ENCODE assay signal across 1 cellular context in the genomic region with DNA sequence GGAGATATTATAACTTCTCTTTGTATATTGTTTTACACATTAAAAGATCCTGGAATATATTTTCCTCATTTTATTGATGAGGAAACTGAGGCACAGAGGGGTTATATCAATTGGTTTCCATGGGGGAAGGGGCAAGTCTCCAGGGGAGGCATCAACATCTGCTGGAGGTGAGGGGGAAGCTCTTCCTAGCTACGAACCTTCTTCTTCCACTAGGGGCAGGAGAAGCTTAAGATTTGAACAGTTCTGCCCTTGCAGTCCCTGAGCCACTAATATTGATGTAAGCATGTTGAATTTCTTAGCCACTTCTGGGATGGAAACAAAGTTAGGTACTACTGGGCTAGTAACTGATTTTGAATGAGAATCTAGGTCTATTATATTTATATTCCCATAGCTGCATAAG.
TF ChIP-seq lines count a peak whose summit lies in the region.

No MANE protein-coding gene starts in this region.

TF ChIP-seq in SK-N-SH treated with all-trans-retinoic acid at 6 μM for 48 hours, 23 proteins besides CTCF, POLR2A, EP300 and RAD21 (continued from another document):
- TF ChIP-seq, protein P1, sequence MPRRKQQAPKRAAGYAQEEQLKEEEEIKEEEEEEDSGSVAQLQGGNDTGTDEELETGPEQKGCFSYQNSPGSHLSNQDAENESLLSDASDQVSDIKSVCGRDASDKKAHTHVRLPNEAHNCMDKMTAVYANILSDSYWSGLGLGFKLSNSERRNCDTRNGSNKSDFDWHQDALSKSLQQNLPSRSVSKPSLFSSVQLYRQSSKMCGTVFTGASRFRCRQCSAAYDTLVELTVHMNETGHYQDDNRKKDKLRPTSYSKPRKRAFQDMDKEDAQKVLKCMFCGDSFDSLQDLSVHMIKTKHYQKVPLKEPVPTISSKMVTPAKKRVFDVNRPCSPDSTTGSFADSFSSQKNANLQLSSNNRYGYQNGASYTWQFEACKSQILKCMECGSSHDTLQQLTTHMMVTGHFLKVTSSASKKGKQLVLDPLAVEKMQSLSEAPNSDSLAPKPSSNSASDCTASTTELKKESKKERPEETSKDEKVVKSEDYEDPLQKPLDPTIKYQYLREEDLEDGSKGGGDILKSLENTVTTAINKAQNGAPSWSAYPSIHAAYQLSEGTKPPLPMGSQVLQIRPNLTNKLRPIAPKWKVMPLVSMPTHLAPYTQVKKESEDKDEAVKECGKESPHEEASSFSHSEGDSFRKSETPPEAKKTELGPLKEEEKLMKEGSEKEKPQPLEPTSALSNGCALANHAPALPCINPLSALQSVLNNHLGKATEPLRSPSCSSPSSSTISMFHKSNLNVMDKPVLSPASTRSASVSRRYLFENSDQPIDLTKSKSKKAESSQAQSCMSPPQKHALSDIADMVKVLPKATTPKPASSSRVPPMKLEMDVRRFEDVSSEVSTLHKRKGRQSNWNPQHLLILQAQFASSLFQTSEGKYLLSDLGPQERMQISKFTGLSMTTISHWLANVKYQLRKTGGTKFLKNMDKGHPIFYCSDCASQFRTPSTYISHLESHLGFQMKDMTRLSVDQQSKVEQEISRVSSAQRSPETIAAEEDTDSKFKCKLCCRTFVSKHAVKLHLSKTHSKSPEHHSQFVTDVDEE (CRISPR knock-in tag; IDR thresholded peaks at IDR 0.05): no peak
- no peak for TF ChIP-seq TCF4 (CRISPR knock-in tag; IDR thresholded peaks at IDR 0.05; ENCODE audit: borderline replicate concordance)
TF ChIP-seq in SK-N-SH treated with all-trans-retinoic acid at 6 μM for 48 hours: peak in this region for 0.
